ENCODE assay signal across 1 cellular context in the genomic region with DNA sequence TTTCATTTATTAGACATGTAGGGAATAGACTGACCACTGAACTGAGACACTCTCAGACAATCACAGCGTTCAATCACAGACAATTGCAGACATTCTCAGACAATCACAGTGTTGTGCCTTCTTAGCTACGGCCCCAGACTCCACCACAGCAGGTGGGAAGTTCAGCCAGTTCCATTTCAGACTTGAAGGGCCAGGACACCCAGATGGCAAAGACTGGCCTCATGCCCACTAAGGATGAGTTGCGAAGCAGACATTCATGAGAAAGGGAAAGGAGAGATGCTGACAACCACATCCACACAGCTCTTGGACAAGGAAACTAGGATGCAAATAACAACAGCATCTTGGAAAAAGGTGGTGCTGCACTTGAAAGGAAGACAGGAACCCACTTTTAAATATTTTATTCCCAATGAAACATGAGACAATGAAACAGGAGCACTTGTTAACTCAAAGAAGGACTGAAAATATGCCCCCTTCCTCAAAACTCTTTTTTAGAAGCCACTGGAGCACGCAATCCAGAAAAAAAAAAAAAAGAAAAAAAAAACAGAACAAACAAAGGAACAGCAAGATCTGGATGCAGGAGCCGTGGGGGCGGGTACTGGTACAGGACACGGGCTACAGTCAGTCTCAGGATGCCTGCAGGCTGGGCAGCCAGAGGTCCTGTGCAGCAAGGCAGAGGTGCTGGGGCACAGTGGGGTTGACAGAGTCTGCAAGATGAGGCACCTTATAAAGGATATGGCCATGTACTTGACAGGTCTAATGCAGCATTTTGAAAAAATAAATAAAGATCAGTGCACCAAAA.
TF ChIP-seq lines count a peak whose summit lies in the region.

No MANE protein-coding gene starts in this region.

TF ChIP-seq in GM23338, 12 proteins besides CTCF, POLR2A, EP300 and RAD21 (continued from another document):
- TF ChIP-seq, protein P1, sequence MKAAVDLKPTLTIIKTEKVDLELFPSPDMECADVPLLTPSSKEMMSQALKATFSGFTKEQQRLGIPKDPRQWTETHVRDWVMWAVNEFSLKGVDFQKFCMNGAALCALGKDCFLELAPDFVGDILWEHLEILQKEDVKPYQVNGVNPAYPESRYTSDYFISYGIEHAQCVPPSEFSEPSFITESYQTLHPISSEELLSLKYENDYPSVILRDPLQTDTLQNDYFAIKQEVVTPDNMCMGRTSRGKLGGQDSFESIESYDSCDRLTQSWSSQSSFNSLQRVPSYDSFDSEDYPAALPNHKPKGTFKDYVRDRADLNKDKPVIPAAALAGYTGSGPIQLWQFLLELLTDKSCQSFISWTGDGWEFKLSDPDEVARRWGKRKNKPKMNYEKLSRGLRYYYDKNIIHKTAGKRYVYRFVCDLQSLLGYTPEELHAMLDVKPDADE (IDR thresholded peaks at IDR 0.05): no peak
- TF ChIP-seq POLR2AphosphoS5 (IDR thresholded peaks at IDR 0.05; ENCODE audit: low read depth) (no peak), REST (IDR thresholded peaks at IDR 0.05; ENCODE audit: unreplicated experiment) (no peak), EZH2 (IDR thresholded peaks at IDR 0.05; ENCODE audit: low read depth, unreplicated experiment) (no peak), STAT1 (IDR thresholded peaks at IDR 0.05; ENCODE audit: unreplicated experiment) (no peak), NANOG (IDR thresholded peaks at IDR 0.05; ENCODE audit: borderline replicate concordance) (no peak), ZNF331 (CRISPR knock-in tag; IDR thresholded peaks at IDR 0.05; ENCODE audit: low read depth) (no peak), JUNB (IDR thresholded peaks at IDR 0.05; ENCODE audit: unreplicated experiment) (no peak)
- TF ChIP-seq, protein P2, sequence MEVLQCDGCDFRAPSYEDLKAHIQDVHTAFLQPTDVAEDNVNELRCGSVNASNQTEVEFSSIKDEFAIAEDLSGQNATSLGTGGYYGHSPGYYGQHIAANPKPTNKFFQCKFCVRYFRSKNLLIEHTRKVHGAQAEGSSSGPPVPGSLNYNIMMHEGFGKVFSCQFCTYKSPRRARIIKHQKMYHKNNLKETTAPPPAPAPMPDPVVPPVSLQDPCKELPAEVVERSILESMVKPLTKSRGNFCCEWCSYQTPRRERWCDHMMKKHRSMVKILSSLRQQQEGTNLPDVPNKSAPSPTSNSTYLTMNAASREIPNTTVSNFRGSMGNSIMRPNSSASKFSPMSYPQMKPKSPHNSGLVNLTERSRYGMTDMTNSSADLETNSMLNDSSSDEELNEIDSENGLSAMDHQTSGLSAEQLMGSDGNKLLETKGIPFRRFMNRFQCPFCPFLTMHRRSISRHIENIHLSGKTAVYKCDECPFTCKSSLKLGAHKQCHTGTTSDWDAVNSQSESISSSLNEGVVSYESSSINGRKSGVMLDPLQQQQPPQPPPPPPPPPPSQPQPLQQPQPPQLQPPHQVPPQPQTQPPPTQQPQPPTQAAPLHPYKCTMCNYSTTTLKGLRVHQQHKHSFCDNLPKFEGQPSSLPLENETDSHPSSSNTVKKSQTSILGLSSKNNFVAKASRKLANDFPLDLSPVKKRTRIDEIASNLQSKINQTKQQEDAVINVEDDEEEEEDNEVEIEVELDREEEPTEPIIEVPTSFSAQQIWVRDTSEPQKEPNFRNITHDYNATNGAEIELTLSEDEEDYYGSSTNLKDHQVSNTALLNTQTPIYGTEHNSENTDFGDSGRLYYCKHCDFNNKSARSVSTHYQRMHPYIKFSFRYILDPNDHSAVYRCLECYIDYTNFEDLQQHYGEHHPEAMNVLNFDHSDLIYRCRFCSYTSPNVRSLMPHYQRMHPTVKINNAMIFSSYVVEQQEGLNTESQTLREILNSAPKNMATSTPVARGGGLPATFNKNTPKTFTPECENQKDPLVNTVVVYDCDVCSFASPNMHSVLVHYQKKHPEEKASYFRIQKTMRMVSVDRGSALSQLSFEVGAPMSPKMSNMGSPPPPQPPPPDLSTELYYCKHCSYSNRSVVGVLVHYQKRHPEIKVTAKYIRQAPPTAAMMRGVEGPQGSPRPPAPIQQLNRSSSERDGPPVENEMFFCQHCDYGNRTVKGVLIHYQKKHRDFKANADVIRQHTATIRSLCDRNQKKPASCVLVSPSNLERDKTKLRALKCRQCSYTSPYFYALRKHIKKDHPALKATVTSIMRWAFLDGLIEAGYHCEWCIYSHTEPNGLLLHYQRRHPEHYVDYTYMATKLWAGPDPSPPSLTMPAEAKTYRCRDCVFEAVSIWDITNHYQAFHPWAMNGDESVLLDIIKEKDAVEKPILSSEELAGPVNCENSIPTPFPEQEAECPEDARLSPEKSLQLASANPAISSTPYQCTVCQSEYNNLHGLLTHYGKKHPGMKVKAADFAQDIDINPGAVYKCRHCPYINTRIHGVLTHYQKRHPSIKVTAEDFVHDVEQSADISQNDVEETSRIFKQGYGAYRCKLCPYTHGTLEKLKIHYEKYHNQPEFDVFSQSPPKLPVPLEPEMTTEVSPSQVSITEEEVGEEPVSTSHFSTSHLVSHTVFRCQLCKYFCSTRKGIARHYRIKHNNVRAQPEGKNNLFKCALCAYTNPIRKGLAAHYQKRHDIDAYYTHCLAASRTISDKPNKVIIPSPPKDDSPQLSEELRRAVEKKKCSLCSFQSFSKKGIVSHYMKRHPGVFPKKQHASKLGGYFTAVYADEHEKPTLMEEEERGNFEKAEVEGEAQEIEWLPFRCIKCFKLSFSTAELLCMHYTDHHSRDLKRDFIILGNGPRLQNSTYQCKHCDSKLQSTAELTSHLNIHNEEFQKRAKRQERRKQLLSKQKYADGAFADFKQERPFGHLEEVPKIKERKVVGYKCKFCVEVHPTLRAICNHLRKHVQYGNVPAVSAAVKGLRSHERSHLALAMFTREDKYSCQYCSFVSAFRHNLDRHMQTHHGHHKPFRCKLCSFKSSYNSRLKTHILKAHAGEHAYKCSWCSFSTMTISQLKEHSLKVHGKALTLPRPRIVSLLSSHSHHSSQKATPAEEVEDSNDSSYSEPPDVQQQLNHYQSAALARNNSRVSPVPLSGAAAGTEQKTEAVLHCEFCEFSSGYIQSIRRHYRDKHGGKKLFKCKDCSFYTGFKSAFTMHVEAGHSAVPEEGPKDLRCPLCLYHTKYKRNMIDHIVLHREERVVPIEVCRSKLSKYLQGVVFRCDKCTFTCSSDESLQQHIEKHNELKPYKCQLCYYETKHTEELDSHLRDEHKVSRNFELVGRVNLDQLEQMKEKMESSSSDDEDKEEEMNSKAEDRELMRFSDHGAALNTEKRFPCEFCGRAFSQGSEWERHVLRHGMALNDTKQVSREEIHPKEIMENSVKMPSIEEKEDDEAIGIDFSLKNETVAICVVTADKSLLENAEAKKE (CRISPR knock-in tag; IDR thresholded peaks at IDR 0.05): no peak
